In genomic region chr7:74290999-74291441, GRCh38 we compare ENCODE assay signal across 8 cellular contexts. TPM values are rescaled to one million over a fixed set of nuclear protein-coding genes. Genes with fewer than 3 reads are reported as not detected.
DNase-seq lines count a peak whose midpoint lies in the region; ATAC-seq and TF ChIP-seq lines count a peak whose summit lies in the region.

No MANE protein-coding gene starts in this region.

- H2BK20ac ChIP-seq in IMR-90 (ENCODE audit: low read depth, low read length), result no peak overlapping the region

- no peak overlapping the region for H3K27ac Mint-ChIP-seq in chondrocyte (ENCODE audit: unreplicated experiment)
- H3K27ac Mint-ChIP-seq in natural killer cell treated with Interleukin-12 subunit alpha and Interleukin-12 subunit beta and Interleukin-15 and Interleukin-18, amount 100 ng/mL, for 72 hours, result no peak overlapping the region

- H4K8ac ChIP-seq in IMR-90 (ENCODE audit: low read depth in 2 of 2, low read length in 2 of 2), result no peak overlapping the region

- H2BK15ac ChIP-seq in IMR-90 (ENCODE audit: low read depth, low read length), result no peak overlapping the region

- H3K56ac ChIP-seq in IMR-90 (ENCODE audit: extremely low read depth, insufficient read depth, low read length), result no peak overlapping the region

- no peaks in the 10 kb centered on the region for H3K9me3 Mint-ChIP-seq in chondrocyte (ENCODE audit: low read depth)
- H3K9me3 Mint-ChIP-seq in natural killer cell treated with Interleukin-12 subunit alpha and Interleukin-12 subunit beta and Interleukin-15 and Interleukin-18, amount 100 ng/mL, for 72 hours, result no peaks in the 10 kb centered on the region

- BruUV-seq in IMR-90 (replicated peaks; lab: Mats Ljungman, UMichigan), result no TSS peak

- no peak overlapping the region for H2AK9ac ChIP-seq in IMR-90 (replicated peaks; ENCODE audit: low read depth, low read length, poor library complexity)

- peaks cover 0 to 77% of the 10 kb centered on the region in 2 experiments for H3K79me1 ChIP-seq in IMR-90 (ENCODE audit: low read depth in 1 of 2, low read length in 2 of 2)

- peaks cover 1% of the 10 kb centered on the region for H3K36me3 Mint-ChIP-seq in chondrocyte (ENCODE audit: low read depth)
- no peaks in the 10 kb centered on the region for H3K36me3 Mint-ChIP-seq in natural killer cell treated with Interleukin-12 subunit alpha and Interleukin-12 subunit beta and Interleukin-15 and Interleukin-18, amount 100 ng/mL, for 72 hours

- peaks cover 27% of the 10 kb centered on the region for H3K9me1 ChIP-seq in IMR-90 (ENCODE audit: insufficient read depth, low read length)

- peak overlapping the region; percentile 96 for H3K4me3 ChIP-seq in IMR-90 (ENCODE audit: insufficient read depth, low read depth, low read length)

- peaks cover 61% of the 10 kb centered on the region for H4K20me1 ChIP-seq in IMR-90 (ENCODE audit: insufficient read depth, low read length)

- H3K18ac ChIP-seq in IMR-90 (ENCODE audit: low read depth, low read length), result no peak overlapping the region

- TF ChIP-seq CTCF in IMR-90 (conservative IDR thresholded peaks at IDR 0.05; ENCODE audit: low read depth, low read length) (no peak), chondrocyte (IDR thresholded peaks at IDR 0.05) (no peak)

- H2AFZ ChIP-seq in IMR-90 (replicated peaks; ENCODE audit: low read length, poor library complexity), result no peak overlapping the region

- dilution Hi-C loops in IMR-90 (cut with HindIII; ENCODE audit: low sequenced_read_pairs, unreplicated experiment), result no loop called here

- H3K36me3 ChIP-seq in IMR-90 (ENCODE audit: control insufficient read depth, insufficient read depth, low read length), result no peaks in the 10 kb centered on the region

- H3K4me1 Mint-ChIP-seq in chondrocyte (ENCODE audit: low read depth), result peaks cover 39% of the 10 kb centered on the region
- H3K4me1 Mint-ChIP-seq in natural killer cell treated with Interleukin-12 subunit alpha and Interleukin-12 subunit beta and Interleukin-15 and Interleukin-18, amount 100 ng/mL, for 72 hours (ENCODE audit: low read depth in 2 of 2), result peaks cover 30 to 33% of the 10 kb centered on the region in 2 donors

- no peaks in the 10 kb centered on the region for H3K9me3 ChIP-seq in IMR-90 (ENCODE audit: control insufficient read depth, insufficient read depth, low read length)

- H3K27ac ChIP-seq in IMR-90 (ENCODE audit: insufficient read depth, low read length), result no peak overlapping the region; the same call in 1 of the 2 replicates

- peak overlapping the region; percentile 75 for H3K4me3 Mint-ChIP-seq in chondrocyte (ENCODE audit: unreplicated experiment)
- H3K4me3 Mint-ChIP-seq in natural killer cell treated with Interleukin-12 subunit alpha and Interleukin-12 subunit beta and Interleukin-15 and Interleukin-18, amount 100 ng/mL, for 72 hours, result peak overlapping the region; percentile 55

- peak overlapping the region; percentile 80 for H3K4me2 ChIP-seq in IMR-90 (ENCODE audit: low read depth, low read length)

- no peak for ATAC-seq in IMR-90 (ENCODE audit: low read depth)
- ATAC-seq in natural killer cell treated with Interleukin-12 subunit alpha and Interleukin-12 subunit beta and Interleukin-15 and Interleukin-18, amount 100 ng/mL, for 72 hours, result no peak
- ATAC-seq in HG02884 (IDR thresholded peaks at IDR 0.05; ENCODE audit: unreplicated experiment), result no peak

- CTCF ChIA-PET in IMR-90 (lab: Yijun Ruan, JAX), result no interaction called here

- TF ChIP-seq POLR2A in IMR-90 (IDR thresholded peaks at IDR 0.05; ENCODE audit: low read depth, low read length), result no peak

- no peak overlapping the region for H4K5ac ChIP-seq in IMR-90 (ENCODE audit: low read depth, low read length)

- H2AK5ac ChIP-seq in IMR-90 (ENCODE audit: low read depth, low read length), result no peak overlapping the region

- no peak overlapping the region for H2BK5ac ChIP-seq in IMR-90 (ENCODE audit: low read depth, low read length, poor library complexity, severe bottlenecking)

- no peak overlapping the region for H3K14ac ChIP-seq in IMR-90 (replicated peaks; ENCODE audit: low read depth, low read length)

- no peak overlapping the region for H3K4ac ChIP-seq in IMR-90 (ENCODE audit: low read depth, low read length)

- TF ChIP-seq RAD21 in IMR-90 (IDR thresholded peaks at IDR 0.05; ENCODE audit: low read length), result no peak

- in situ Hi-C loops in IMR-90 (cut with MboI; ENCODE audit: low sequenced_read_pairs), result no loop called here

- no peak overlapping the region for H4K91ac ChIP-seq in IMR-90 (ENCODE audit: insufficient read depth, low read depth, low read length)

- 73% methylated on average over 5 of the region's 10 CpGs; no CpG with 5 or more reads in 1 of the 2 experiments for WGBS in IMR-90 (ENCODE audit: extremely low coverage in 2 of 2, insufficient read length in 1 of 2), 2 experiments

- peak overlapping the region; percentile 91 for H3K9ac ChIP-seq in IMR-90 (ENCODE audit: low read depth, low read length)

- no peaks in the 10 kb centered on the region for H3K27me3 Mint-ChIP-seq in chondrocyte (ENCODE audit: low read depth)
- no peaks in the 10 kb centered on the region for H3K27me3 Mint-ChIP-seq in natural killer cell treated with Interleukin-12 subunit alpha and Interleukin-12 subunit beta and Interleukin-15 and Interleukin-18, amount 100 ng/mL, for 72 hours

- H3K4me1 ChIP-seq in IMR-90 (ENCODE audit: control insufficient read depth, insufficient read depth, low read length), result peaks cover 29% of the 10 kb centered on the region

- H2BK120ac ChIP-seq in IMR-90 (ENCODE audit: low read depth, low read length), result no peak overlapping the region

- peak overlapping the region; percentile 64; the same call in 1 of the 2 replicates for H3K23ac ChIP-seq in IMR-90 (ENCODE audit: low read depth, low read length)

- no peaks in the 10 kb centered on the region for H3K27me3 ChIP-seq in IMR-90 (ENCODE audit: control insufficient read depth, insufficient read depth, low read length)

- POLR2A ChIA-PET in IMR-90 (lab: Charles Lee; ENCODE audit: unreplicated experiment), result no interaction called here

- intact Hi-C loops in IMR-90 (cut with micrococcal nuclease), result loop anchor here (2.0 to 5.0 kb wide), 2 partner anchors 36 to 84 kb away; partner anchors contain the start of gene RFC2

- DNase-seq in COLO668 (lab: John Stamatoyannopoulos, UW; ENCODE audit: unreplicated experiment) (peak; percentile 61), IMR-90 (no peak), chondrocyte (ENCODE audit: low spot score) (no peak), anterior cingulate cortex (lab: John Stamatoyannopoulos, UW) (no peak), superior temporal gyrus (ENCODE audit: extremely low spot score) (no peak)
- no peak for DNase-seq in natural killer cell treated with Interleukin-12 subunit alpha and Interleukin-12 subunit beta and Interleukin-15 and Interleukin-18, amount 100 ng/mL, for 72 hours (ENCODE audit: low spot score)
- DNase-seq in stimulated activated CD4-positive, alpha-beta T cell treated with anti-CD3 and anti-CD28 coated beads, Interleukin-2, amount 100 ng/mL, for 24 hours, result no peak

TF ChIP-seq in IMR-90, 13 proteins besides CTCF, POLR2A, EP300 and RAD21:
- no peak for TF ChIP-seq MAFK (IDR thresholded peaks at IDR 0.05; ENCODE audit: low read depth, low read length)
- no peak for TF ChIP-seq FOS (IDR thresholded peaks at IDR 0.05; ENCODE audit: low read depth, low read length)
- no peak for TF ChIP-seq USF2 (IDR thresholded peaks at IDR 0.05; ENCODE audit: low read depth, low read length)
- no peak for TF ChIP-seq RFX5 (IDR thresholded peaks at IDR 0.05; ENCODE audit: low read depth, low read length)
- TF ChIP-seq BHLHE40 (IDR thresholded peaks at IDR 0.05; ENCODE audit: low read depth, low read length), result no peak
- no peak for TF ChIP-seq CEBPB (IDR thresholded peaks at IDR 0.05; ENCODE audit: low read depth, low read length)
- no peak for TF ChIP-seq RCOR1 (IDR thresholded peaks at IDR 0.05; ENCODE audit: insufficient replicate concordance, low read length)
- no peak for TF ChIP-seq NFE2L2 (IDR thresholded peaks at IDR 0.05; ENCODE audit: low read depth, low read length)

RNA-seq across cellular contexts. Expression of gene CLIP2, which starts 1.8 kb away (rescaled TPM):
- total RNA-seq in IMR-90 (2012; rRNA removed), result 18.1 and 20.3 TPM in 2 replicates
- polyA plus RNA-seq in IMR-90 (2012; rRNA removed), result 20.7 and 23.3 TPM in 2 replicates
- 14.7 and 18.2 TPM in 2 replicates for polyA plus RNA-seq in IMR-90 (2012; cell fraction: cytosol; rRNA removed)
- 16.4 and 26.3 TPM in 2 replicates for polyA plus RNA-seq in IMR-90 (2012; cell fraction: nucleus; rRNA removed; ENCODE audit: low replicate concordance)
- total RNA-seq in chondrocyte, result 27.0 to 33.0 TPM (median 32.6 TPM) in 3 replicates
- 10 to 100 TPM; 12.2 to 17.0 TPM for total RNA-seq in natural killer cell treated with Interleukin-12 subunit alpha and Interleukin-12 subunit beta and Interleukin-15 and Interleukin-18, amount 100 ng/mL, for 72 hours

RNA-seq across cellular contexts. Expression of gene RFC2, which starts 36.8 kb away (rescaled TPM):
- total RNA-seq in IMR-90 (2012; rRNA removed), result 33.9 and 37.8 TPM in 2 replicates
- 23.2 and 25.2 TPM in 2 replicates for polyA plus RNA-seq in IMR-90 (2012; rRNA removed)
- 11.9 and 31.1 TPM in 2 replicates for polyA plus RNA-seq in IMR-90 (2012; cell fraction: cytosol; rRNA removed)
- polyA plus RNA-seq in IMR-90 (2012; cell fraction: nucleus; rRNA removed; ENCODE audit: low replicate concordance), result 4.2 and 7.5 TPM in 2 replicates
- total RNA-seq in chondrocyte, result 11.0 to 18.4 TPM (median 11.3 TPM) in 3 replicates
- 10 to 100 TPM; 66.4 to 87.5 TPM for total RNA-seq in natural killer cell treated with Interleukin-12 subunit alpha and Interleukin-12 subunit beta and Interleukin-15 and Interleukin-18, amount 100 ng/mL, for 72 hours
